Comparison of ENCODE assay signal across 13 cellular contexts in genomic region chr11:6657346-6657745, GRCh38. TPM values are rescaled to one million over a fixed set of nuclear protein-coding genes. Genes with fewer than 3 reads are reported as not detected.
A peak's percentile ranks its signal among the peaks of the same experiment; 100 is the strongest.
DNase-seq lines count a peak whose midpoint lies in the region; ATAC-seq and TF ChIP-seq lines count a peak whose summit lies in the region.
"Had no signal": no experiment of that assay in that cellular context is flagged by ENCODE, and none has a peak within 500 bp of the region (broad histone marks: within the 10 kb centered on the region; RNA-seq: fewer than 3 reads in every experiment).

No MANE protein-coding gene starts in this region.

- peaks cover 20% of the 10 kb centered on the region for H3K4me1 ChIP-seq in CD8-positive, alpha-beta memory T cell (ENCODE audit: insufficient read depth, low read length)
- H3K4me1 ChIP-seq: SJCRH30 had no signal

- H3K27ac Mint-ChIP-seq in CD8-positive, alpha-beta memory T cell, result peak overlapping the region in 4 of 8 donors; percentile 0 to 58 (median 28)
- no peak overlapping the region for H3K27ac Mint-ChIP-seq in activated B cell treated with CpG ODN at 0.5 μM for 24 hours
- peak overlapping the region in 5 of 10 donors; percentile 22 to 81 (median 50) for H3K27ac Mint-ChIP-seq in naive thymus-derived CD8-positive, alpha-beta T cell
- H3K27ac Mint-ChIP-seq: activated naive CD8-positive, alpha-beta T cell treated with anti-CD3 and anti-CD28 coated beads, Interleukin-2, amount 10 ng/mL, durations not matched to agents 7 days and 5 days had no signal

- no peaks in the 10 kb centered on the region for H3K9me3 ChIP-seq in CD8-positive, alpha-beta memory T cell (ENCODE audit: low read length)
- H3K9me3 ChIP-seq: SJCRH30 had no signal

- H3K36me3 Mint-ChIP-seq in CD8-positive, alpha-beta memory T cell, result no peaks in the 10 kb centered on the region
- no peaks in the 10 kb centered on the region for H3K36me3 Mint-ChIP-seq in activated B cell treated with CpG ODN at 0.5 μM for 24 hours (ENCODE audit: low read depth)
- H3K36me3 Mint-ChIP-seq in naive thymus-derived CD8-positive, alpha-beta T cell, result no peaks in the 10 kb centered on the region

- no peaks in the 10 kb centered on the region for H3K9me3 Mint-ChIP-seq in CD8-positive, alpha-beta memory T cell
- no peaks in the 10 kb centered on the region for H3K9me3 Mint-ChIP-seq in activated B cell treated with CpG ODN at 0.5 μM for 24 hours
- H3K9me3 Mint-ChIP-seq in naive thymus-derived CD8-positive, alpha-beta T cell, result no peaks in the 10 kb centered on the region
- H3K9me3 Mint-ChIP-seq: activated naive CD8-positive, alpha-beta T cell treated with anti-CD3 and anti-CD28 coated beads, Interleukin-2, amount 10 ng/mL, durations not matched to agents 7 days and 5 days had no signal

- CTCF ChIA-PET in CD8-positive, alpha-beta memory T cell (lab: Charles Lee), result interaction anchor here (1.0 to 2.4 kb wide), 5 partner anchors 10 to 45 kb away, joined by 3 to 11 read pairs (median 3); partner anchors contain the start of gene MRPL17
- CTCF ChIA-PET in activated B cell treated with CpG ODN at 0.5 μM for 24 hours (lab: Charles Lee), result interaction anchor here (1.0 kb wide), 1 partner anchor 11 kb away, joined by 3 read pairs; no protein-coding TSS in a partner anchor

- peaks cover 0 to 3% (median 2%) of the 10 kb centered on the region in 3 donors for H3K4me1 Mint-ChIP-seq in CD8-positive, alpha-beta memory T cell
- peaks cover 3% of the 10 kb centered on the region for H3K4me1 Mint-ChIP-seq in activated B cell treated with CpG ODN at 0.5 μM for 24 hours
- H3K4me1 Mint-ChIP-seq in naive thymus-derived CD8-positive, alpha-beta T cell, result peaks cover 4 to 13% (median 10%) of the 10 kb centered on the region in 4 donors

- no peak for DNase-seq in CD8-positive, alpha-beta memory T cell
- DNase-seq in activated B cell treated with CpG ODN at 0.5 μM for 24 hours (no peak), NCI-H748 treated with DMSO at 0.1 percent for 48 hours (lab: John Stamatoyannopoulos, UW) (no peak), Right ventricle myocardium inferior (ENCODE audit: missing footprints) (no peak), nucleus accumbens (lab: John Stamatoyannopoulos, UW) (no peak)
- no peak for DNase-seq in naive thymus-derived CD8-positive, alpha-beta T cell
- DNase-seq: activated naive CD8-positive, alpha-beta T cell treated with anti-CD3 and anti-CD28 coated beads, Interleukin-2, amount 10 ng/mL, durations not matched to agents 7 days and 5 days; cerebellar nuclear complex; DMS53; left colon; NCI-H2171; stimulated activated CD4-positive, alpha-beta T cell treated with anti-CD3 and anti-CD28 coated beads, Interleukin-2, amount 100 ng/mL, for 48 hours had no signal

- H3K27ac ChIP-seq in CD8-positive, alpha-beta memory T cell (ENCODE audit: low read depth, low read length), result no peak overlapping the region
- H3K27ac ChIP-seq: SJCRH30 had no signal

- no peak for ATAC-seq in activated B cell treated with CpG ODN at 0.5 μM for 24 hours (ENCODE audit: low read depth)
- no peak for ATAC-seq in naive thymus-derived CD8-positive, alpha-beta T cell
- no peak for ATAC-seq in Right ventricle myocardium inferior
- ATAC-seq: left colon had no signal

- POLR2A ChIA-PET in CD8-positive, alpha-beta memory T cell (lab: Charles Lee), result interaction anchor here (1.0 to 1.1 kb wide), 2 partner anchors 38 to 45 kb away, joined by 3 read pairs; partner anchors contain the start of gene TPP1
- POLR2A ChIA-PET in activated B cell treated with CpG ODN at 0.5 μM for 24 hours (lab: Charles Lee), result interaction anchor here (0.6 kb wide), 1 partner anchor 13 kb away, joined by 3 read pairs; no protein-coding TSS in a partner anchor
- POLR2A ChIA-PET in naive thymus-derived CD8-positive, alpha-beta T cell (lab: Charles Lee), result interaction anchor here (0.8 to 5.8 kb wide), 7 partner anchors 10 to 53 kb away, joined by 3 to 38 read pairs (median 4); partner anchors contain the start of genes MRPL17, TAF10 and TPP1

- H3K27me3 ChIP-seq in CD8-positive, alpha-beta memory T cell (ENCODE audit: insufficient read depth, low read length, poor library complexity, severe bottlenecking), result no peaks in the 10 kb centered on the region
- H3K27me3 ChIP-seq: SJCRH30 had no signal

- H3K4me3 Mint-ChIP-seq in CD8-positive, alpha-beta memory T cell, result peak overlapping the region; percentile 46 to 74 (median 62)
- peak overlapping the region; percentile 71 for H3K4me3 Mint-ChIP-seq in activated B cell treated with CpG ODN at 0.5 μM for 24 hours
- peak overlapping the region in 9 of 10 donors; percentile 61 to 85 (median 76) for H3K4me3 Mint-ChIP-seq in naive thymus-derived CD8-positive, alpha-beta T cell
- H3K4me3 Mint-ChIP-seq: activated naive CD8-positive, alpha-beta T cell treated with anti-CD3 and anti-CD28 coated beads, Interleukin-2, amount 10 ng/mL, durations not matched to agents 7 days and 5 days had no signal

- peaks cover 0 to 2% of the 10 kb centered on the region in 2 donors for H3K27me3 Mint-ChIP-seq in CD8-positive, alpha-beta memory T cell
- H3K27me3 Mint-ChIP-seq in activated B cell treated with CpG ODN at 0.5 μM for 24 hours, result peaks cover 6% of the 10 kb centered on the region
- H3K27me3 Mint-ChIP-seq in naive thymus-derived CD8-positive, alpha-beta T cell, result no peaks in the 10 kb centered on the region

- intact Hi-C loops in activated B cell treated with CpG ODN at 0.5 μM for 24 hours (cut with micrococcal nuclease), result no loop called here
- intact Hi-C loops in Right ventricle myocardium inferior (cut with DNase I), result no loop called here

- no peak overlapping the region for H3K4me3 ChIP-seq in CD8-positive, alpha-beta memory T cell (ENCODE audit: low read length)

- no peak for TF ChIP-seq CTCF in activated B cell treated with CpG ODN at 0.5 μM for 24 hours (IDR thresholded peaks at IDR 0.05)

- no peaks in the 10 kb centered on the region for H3K36me3 ChIP-seq in CD8-positive, alpha-beta memory T cell (ENCODE audit: insufficient read depth, low read length)
- H3K36me3 ChIP-seq: SJCRH30 had no signal

RNA-seq across cellular contexts. Expression of gene DCHS1, which starts 1.7 kb away (rescaled TPM):
- total RNA-seq in CD8-positive, alpha-beta memory T cell, result under 1 TPM; 0.89 to 0.96 TPM
- polyA plus RNA-seq in CD8-positive, alpha-beta memory T cell, result 1.5 TPM
- total RNA-seq in activated B cell treated with CpG ODN at 0.5 μM for 24 hours (0.17 and 0.22 TPM in 2 replicates), Right ventricle myocardium inferior (10.7 TPM)
- 10 to 100 TPM; 14.4 to 14.9 TPM for total RNA-seq in naive thymus-derived CD8-positive, alpha-beta T cell
- polyA plus RNA-seq in naive thymus-derived CD8-positive, alpha-beta T cell, result 1 to 10 TPM; 2.2 to 6.1 (median 2.9) TPM

RNA-seq across cellular contexts. Expression of gene MRPL17, which starts 25.8 kb away (rescaled TPM):
- 100 to 1,000 TPM; 124 to 129 TPM for total RNA-seq in CD8-positive, alpha-beta memory T cell
- 24.3 TPM for polyA plus RNA-seq in CD8-positive, alpha-beta memory T cell
- total RNA-seq in activated B cell treated with CpG ODN at 0.5 μM for 24 hours, result 34.1 and 34.2 TPM in 2 replicates
- 10 to 100 TPM; 27.5 to 30.1 TPM for total RNA-seq in naive thymus-derived CD8-positive, alpha-beta T cell
- 10 to 100 TPM; 16.2 to 23.6 (median 16.5) TPM for polyA plus RNA-seq in naive thymus-derived CD8-positive, alpha-beta T cell
- total RNA-seq in Right ventricle myocardium inferior, result 44.8 TPM

RNA-seq across cellular contexts. Expression of gene TPP1, which starts 38.1 kb away (rescaled TPM):
- total RNA-seq in CD8-positive, alpha-beta memory T cell, result 10 to 100 TPM; 57.2 to 61.6 TPM
- 165 TPM for polyA plus RNA-seq in CD8-positive, alpha-beta memory T cell
- total RNA-seq in activated B cell treated with CpG ODN at 0.5 μM for 24 hours, result 98.2 and 123 TPM in 2 replicates
- 100 to 1,000 TPM; 130 TPM for total RNA-seq in naive thymus-derived CD8-positive, alpha-beta T cell
- polyA plus RNA-seq in naive thymus-derived CD8-positive, alpha-beta T cell, result 100 to 1,000 TPM in 1 of 3 donors, 10 to 100 TPM in 2; 84.8 to 107 (median 85.1) TPM
- total RNA-seq in Right ventricle myocardium inferior, result 81.5 TPM

RNA-seq across cellular contexts. Expression of gene TAF10, which starts 45.3 kb away (rescaled TPM):
- total RNA-seq in CD8-positive, alpha-beta memory T cell, result 100 to 1,000 TPM; 173 to 175 TPM
- polyA plus RNA-seq in CD8-positive, alpha-beta memory T cell, result 336 TPM
- total RNA-seq in activated B cell treated with CpG ODN at 0.5 μM for 24 hours, result 149 and 154 TPM in 2 replicates
- 100 to 1,000 TPM; 107 to 116 TPM for total RNA-seq in naive thymus-derived CD8-positive, alpha-beta T cell
- 100 to 1,000 TPM; 247 to 332 (median 249) TPM for polyA plus RNA-seq in naive thymus-derived CD8-positive, alpha-beta T cell
- 90.9 TPM for total RNA-seq in Right ventricle myocardium inferior

RNA-seq across cellular contexts. Expression of gene ILK, which starts 53.8 kb away (rescaled TPM):
- 10 to 100 TPM; 90.1 to 92.6 TPM for total RNA-seq in CD8-positive, alpha-beta memory T cell
- polyA plus RNA-seq in CD8-positive, alpha-beta memory T cell, result 111 TPM
- 113 and 128 TPM in 2 replicates for total RNA-seq in activated B cell treated with CpG ODN at 0.5 μM for 24 hours
- 10 to 100 TPM; 88.5 to 93.5 TPM for total RNA-seq in naive thymus-derived CD8-positive, alpha-beta T cell
- 10 to 100 TPM; 63.7 to 72.5 (median 68.5) TPM for polyA plus RNA-seq in naive thymus-derived CD8-positive, alpha-beta T cell
- 233 TPM for total RNA-seq in Right ventricle myocardium inferior
